8 cellular contexts compared by ENCODE assay signal in the genomic region with DNA sequence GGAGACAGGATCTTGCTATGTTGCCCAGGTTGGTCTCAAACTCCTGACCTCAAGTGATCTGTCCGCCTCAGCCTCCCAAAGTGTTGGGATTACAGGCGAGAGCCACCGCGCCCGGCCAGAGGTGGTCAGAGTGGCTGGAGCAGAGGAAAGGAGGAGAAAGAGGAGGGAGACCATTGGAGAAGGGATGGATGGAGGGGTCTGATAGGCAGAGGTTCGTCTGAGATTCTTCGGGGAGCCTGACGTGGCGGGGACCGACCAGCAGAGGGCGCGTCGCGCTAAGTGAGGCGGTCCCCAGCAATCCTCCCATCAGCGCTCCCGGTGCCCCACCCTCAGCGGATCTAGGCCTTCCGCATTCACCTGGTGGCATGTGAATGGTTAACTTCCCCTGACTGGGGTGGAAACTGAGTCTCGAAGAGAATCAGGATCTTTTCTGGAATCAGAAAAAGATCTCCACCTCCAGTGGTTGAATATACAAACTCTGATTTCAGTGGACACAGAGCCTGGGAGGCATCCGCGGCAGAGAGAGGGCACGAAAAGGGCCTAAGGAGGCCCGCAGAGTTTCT. TPM values are rescaled to one million over a fixed set of nuclear protein-coding genes. Genes with fewer than 3 reads are reported as not detected.
DNase-seq lines count a peak whose midpoint lies in the region; ATAC-seq, FAIRE-seq and TF ChIP-seq lines count a peak whose summit lies in the region.

No MANE protein-coding gene starts in this region.

- intact Hi-C loops in ovary (cut with DNase I), result loop anchor here (2.0 to 10.0 kb wide), 6 partner anchors 41 to 121 kb away; partner anchors contain the start of gene NXNL1 (in 1 of the 4)

- POLR2A ChIA-PET in RWPE1 (lab: Yijun Ruan, JAX; ENCODE audit: low non-redundant PET), result no interaction called here

- H3K27me3 ChIP-seq in ovary, result no peaks in the 10 kb centered on the region
- no peaks in the 10 kb centered on the region for H3K27me3 ChIP-seq in upper lobe of left lung

- TF ChIP-seq CTCF in RWPE1 (conservative IDR thresholded peaks at IDR 0.05; ENCODE audit: low read depth) (peak; percentile 98), ovary (IDR thresholded peaks at IDR 0.05) (peak; percentile 93 to 96 (median 95)), upper lobe of left lung (IDR thresholded peaks at IDR 0.05) (peak; percentile 93 to 96 (median 95))

- CTCF ChIA-PET in RWPE1 (lab: Yijun Ruan, JAX), result interaction anchor here (0.7 to 1.4 kb wide), 3 partner anchors 40 to 1082 kb away, joined by 3 to 7 read pairs (median 4); no protein-coding TSS in a partner anchor

- no peaks in the 10 kb centered on the region for H3K4me1 ChIP-seq in ovary (ENCODE audit: insufficient read depth)
- H3K4me1 ChIP-seq in upper lobe of left lung, result peaks cover 19 to 33% (median 25%) of the 10 kb centered on the region in 4 donors

- no peaks in the 10 kb centered on the region for H3K36me3 Mint-ChIP-seq in activated T-helper 17 cell treated with anti-CD3 and anti-CD28 coated beads, Interleukin-2, amount 50 U/mL, for 72 hours (ENCODE audit: low read depth)

- H3K27ac Mint-ChIP-seq in activated T-helper 17 cell treated with anti-CD3 and anti-CD28 coated beads, Interleukin-2, amount 50 U/mL, for 72 hours, result peak overlapping the region; percentile 41

- no peak overlapping the region for H3K4me3 ChIP-seq in ovary
- no peak overlapping the region for H3K4me3 ChIP-seq in upper lobe of left lung

- H3K27ac ChIP-seq in RWPE1, result peak overlapping the region; percentile 5; the same call in 1 of the 2 replicates
- no peak overlapping the region for H3K27ac ChIP-seq in ovary
- peak overlapping the region in 1 of 4 donors; percentile 54 for H3K27ac ChIP-seq in upper lobe of left lung

- TF ChIP-seq POLR2A in ovary (IDR thresholded peaks at IDR 0.05), result no peak
- TF ChIP-seq POLR2A in upper lobe of left lung (IDR thresholded peaks at IDR 0.05), result no peak

- H3K4me3 Mint-ChIP-seq in activated T-helper 17 cell treated with anti-CD3 and anti-CD28 coated beads, Interleukin-2, amount 50 U/mL, for 72 hours, result no peak overlapping the region

- WGBS in ovary, 3 donors, result 11 to 15% (median 11%) methylated on average over 24 of the region's 24 CpGs
- WGBS in upper lobe of left lung, 2 donors, result 18 to 20% methylated on average over 22 to 24 of the region's 24 CpGs

- no peak for TF ChIP-seq EP300 in ovary (IDR thresholded peaks at IDR 0.05)
- TF ChIP-seq EP300 in upper lobe of left lung (IDR thresholded peaks at IDR 0.05), result no peak

- ATAC-seq in activated T-helper 17 cell treated with anti-CD3 and anti-CD28 coated beads, Interleukin-2, amount 50 U/mL, for 72 hours (replicated peaks), result peak; percentile 99
- ATAC-seq in upper lobe of left lung (ENCODE audit: low FRiP score in 2 of 2) (peak; percentile 90 to 91), HG03520 (IDR thresholded peaks at IDR 0.05; ENCODE audit: unreplicated experiment) (no peak)

- peaks cover 9% of the 10 kb centered on the region for H3K27me3 Mint-ChIP-seq in activated T-helper 17 cell treated with anti-CD3 and anti-CD28 coated beads, Interleukin-2, amount 50 U/mL, for 72 hours

- no peaks in the 10 kb centered on the region for H3K36me3 ChIP-seq in ovary
- peaks cover 0 to 7% (median 3%) of the 10 kb centered on the region in 4 donors for H3K36me3 ChIP-seq in upper lobe of left lung

- peak; percentile 65 for DNase-seq in EH (ENCODE audit: low read depth)
- peak; percentile 79 for DNase-seq in HT-29 (ENCODE audit: low spot score)
- DNase-seq in RWPE1 (ENCODE audit: low spot score), result peak; percentile 75
- DNase-seq in frontal cortex (ENCODE audit: low spot score in 2 of 2), result peak; percentile 65 to 83
- peak; percentile 63 to 87 (median 83) for DNase-seq in ovary
- peak; percentile 77 to 96 for DNase-seq in upper lobe of left lung

- H3K9me3 Mint-ChIP-seq in activated T-helper 17 cell treated with anti-CD3 and anti-CD28 coated beads, Interleukin-2, amount 50 U/mL, for 72 hours, result no peaks in the 10 kb centered on the region

- no peak for FAIRE-seq in frontal cortex (lab: Jason Lieb, UNC)

- H3K9me3 ChIP-seq in ovary (no peaks in the 10 kb centered on the region), upper lobe of left lung (no peaks in the 10 kb centered on the region)

- peaks cover 6% of the 10 kb centered on the region for H3K4me1 Mint-ChIP-seq in activated T-helper 17 cell treated with anti-CD3 and anti-CD28 coated beads, Interleukin-2, amount 50 U/mL, for 72 hours

RNA-seq across cellular contexts. Expression of gene GTPBP3, which starts 8.8 kb away (rescaled TPM):
- 40.0 and 64.4 TPM in 2 replicates for total RNA-seq in HT-29 (2014; rRNA removed; shearing (Covaris generic))
- 10 to 100 TPM; 14.7 to 29.6 TPM for total RNA-seq in activated T-helper 17 cell treated with anti-CD3 and anti-CD28 coated beads, Interleukin-2, amount 50 U/mL, for 72 hours
- total RNA-seq in frontal cortex, result 11.8 TPM
- total RNA-seq in ovary, result 10 to 100 TPM; 11.4 to 22.9 (median 18.2) TPM
- polyA plus RNA-seq in ovary, result 10 to 100 TPM in 1 of 2 donors, 1 to 10 TPM in 1; 4.5 to 11.6 TPM
- total RNA-seq in upper lobe of left lung, result 10 to 100 TPM; 14.9 to 95.3 (median 26.4) TPM

RNA-seq across cellular contexts. Expression of gene ANO8, which starts 11.5 kb away (rescaled TPM):
- total RNA-seq in HT-29 (2014; rRNA removed; shearing (Covaris generic)), result 2.2 and 2.4 TPM in 2 replicates
- 1 to 10 TPM; 3.6 to 3.9 TPM for total RNA-seq in activated T-helper 17 cell treated with anti-CD3 and anti-CD28 coated beads, Interleukin-2, amount 50 U/mL, for 72 hours
- total RNA-seq in frontal cortex, result 20.0 TPM
- total RNA-seq in ovary, result 1 to 10 TPM; 2.0 to 8.9 (median 4.0) TPM
- 1 to 10 TPM; 2.1 to 3.7 TPM for polyA plus RNA-seq in ovary
- total RNA-seq in upper lobe of left lung, result 10 to 100 TPM in 4 of 6 donors, 1 to 10 TPM in 2; 9.0 to 45.1 (median 16.4) TPM

RNA-seq across cellular contexts. Expression of gene PLVAP, which starts 31.0 kb away (rescaled TPM):
- total RNA-seq in HT-29 (2014; rRNA removed; shearing (Covaris generic)), result not detected in 2 replicates
- under 1 TPM in 1 of 2 donors, not detected in 1; 0.53 TPM for total RNA-seq in activated T-helper 17 cell treated with anti-CD3 and anti-CD28 coated beads, Interleukin-2, amount 50 U/mL, for 72 hours
- under 0.01 TPM for total RNA-seq in frontal cortex
- 10 to 100 TPM in 2 of 7 donors, 1 to 10 TPM in 5; 2.0 to 22.7 (median 8.3) TPM for total RNA-seq in ovary
- polyA plus RNA-seq in ovary, result 10 to 100 TPM in 1 of 2 donors, 1 to 10 TPM in 1; 2.7 to 15.0 TPM
- total RNA-seq in upper lobe of left lung, result 100 to 1,000 TPM in 1 of 6 donors, 10 to 100 TPM in 1, 1 to 10 TPM in 4; 1.0 to 103 (median 6.9) TPM

RNA-seq across cellular contexts. Expression of gene DDA1, which starts 36.8 kb away (rescaled TPM):
- total RNA-seq in HT-29 (2014; rRNA removed; shearing (Covaris generic)), result 24.6 and 32.4 TPM in 2 replicates
- 10 to 100 TPM; 27.8 to 45.8 TPM for total RNA-seq in activated T-helper 17 cell treated with anti-CD3 and anti-CD28 coated beads, Interleukin-2, amount 50 U/mL, for 72 hours
- 10.2 TPM for total RNA-seq in frontal cortex
- 10 to 100 TPM in 6 of 7 donors, 1 to 10 TPM in 1; 6.3 to 29.3 (median 18.6) TPM for total RNA-seq in ovary
- polyA plus RNA-seq in ovary, result 10 to 100 TPM; 29.1 to 32.6 TPM
- 10 to 100 TPM; 11.5 to 42.8 (median 28.4) TPM for total RNA-seq in upper lobe of left lung

RNA-seq across cellular contexts. Expression of gene MRPL34, which starts 40.5 kb away (rescaled TPM):
- 94.6 and 106 TPM in 2 replicates for total RNA-seq in HT-29 (2014; rRNA removed; shearing (Covaris generic))
- total RNA-seq in activated T-helper 17 cell treated with anti-CD3 and anti-CD28 coated beads, Interleukin-2, amount 50 U/mL, for 72 hours, result 10 to 100 TPM; 56.2 to 95.9 TPM
- total RNA-seq in frontal cortex, result 11.4 TPM
- 10 to 100 TPM; 39.5 to 93.4 (median 53.4) TPM for total RNA-seq in ovary
- polyA plus RNA-seq in ovary, result 10 to 100 TPM; 62.7 to 93.0 TPM
- 100 to 1,000 TPM in 5 of 6 donors, 10 to 100 TPM in 1; 98.3 to 176 (median 122) TPM for total RNA-seq in upper lobe of left lung
